In the genomic region with DNA sequence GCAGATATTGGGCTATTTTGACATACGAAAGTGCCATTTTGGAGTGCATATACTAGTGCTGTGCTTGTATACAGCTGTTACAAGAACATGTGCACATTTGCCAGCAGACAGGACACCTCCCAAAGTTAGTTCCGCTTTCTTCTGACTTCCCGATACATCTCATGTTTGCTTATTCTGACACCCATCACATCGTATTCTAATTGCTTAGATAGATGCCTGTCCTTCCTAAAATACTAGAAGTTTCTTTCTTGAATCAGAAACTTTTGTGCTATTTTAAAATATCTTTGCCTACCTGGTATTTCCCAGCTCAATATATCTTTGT, we compare ENCODE assay signal across 18 cellular contexts.
"Had no signal": no experiment of that assay in that cellular context is flagged by ENCODE, and none has a peak within 500 bp of the region (broad histone marks: within the 10 kb centered on the region; RNA-seq: fewer than 3 reads in every experiment).

No MANE protein-coding gene starts in this region.

- H3K4me3 Mint-ChIP-seq: activated CD4-positive, alpha-beta T cell treated with anti-CD3 and anti-CD28 coated beads, Interleukin-2, amount 10 ng/mL, durations not matched to agents 7 days and 5 days; activated naive CD8-positive, alpha-beta T cell treated with anti-CD3 and anti-CD28 coated beads, Interleukin-2, amount 10 ng/mL, durations not matched to agents 7 days and 5 days; activated T-helper 1 cell treated with anti-CD3 and anti-CD28 coated beads, Interleukin-12 subunit alpha, Interleukin-12 subunit beta, Interleukin-2, Interleukin-4 antibody, amounts not matched to agents 30 ng/mL and 10 ng/mL and 1 ng/mL, durations not matched to agents 14 hours and 24 hours and 36 hours; brain; natural killer cell treated with Interleukin-12 subunit alpha and Interleukin-12 subunit beta and Interleukin-15 and Interleukin-18, amount 100 ng/mL, for 72 hours had no signal

- H3K27me3 Mint-ChIP-seq: activated CD4-positive, alpha-beta T cell treated with anti-CD3 and anti-CD28 coated beads, Interleukin-2, amount 10 ng/mL, durations not matched to agents 7 days and 5 days; activated naive CD8-positive, alpha-beta T cell treated with anti-CD3 and anti-CD28 coated beads, Interleukin-2, amount 10 ng/mL, durations not matched to agents 7 days and 5 days; natural killer cell treated with Interleukin-12 subunit alpha and Interleukin-12 subunit beta and Interleukin-15 and Interleukin-18, amount 100 ng/mL, for 72 hours had no signal

- H3K9me3 ChIP-seq: tibial nerve, vagina had no signal

- H3K9me3 Mint-ChIP-seq: activated CD4-positive, alpha-beta T cell treated with anti-CD3 and anti-CD28 coated beads, Interleukin-2, amount 10 ng/mL, durations not matched to agents 7 days and 5 days; activated naive CD8-positive, alpha-beta T cell treated with anti-CD3 and anti-CD28 coated beads, Interleukin-2, amount 10 ng/mL, durations not matched to agents 7 days and 5 days; activated T-helper 1 cell treated with anti-CD3 and anti-CD28 coated beads, Interleukin-12 subunit alpha, Interleukin-12 subunit beta, Interleukin-2, Interleukin-4 antibody, amounts not matched to agents 30 ng/mL and 10 ng/mL and 1 ng/mL, durations not matched to agents 14 hours and 24 hours and 36 hours; brain; natural killer cell treated with Interleukin-12 subunit alpha and Interleukin-12 subunit beta and Interleukin-15 and Interleukin-18, amount 100 ng/mL, for 72 hours had no signal

- H3K36me3 ChIP-seq: vagina had no signal

- H3K4me1 ChIP-seq: tibial nerve, vagina had no signal

- H3K4me1 Mint-ChIP-seq: activated CD4-positive, alpha-beta T cell treated with anti-CD3 and anti-CD28 coated beads, Interleukin-2, amount 10 ng/mL, durations not matched to agents 7 days and 5 days; activated naive CD8-positive, alpha-beta T cell treated with anti-CD3 and anti-CD28 coated beads, Interleukin-2, amount 10 ng/mL, durations not matched to agents 7 days and 5 days; brain had no signal

- H3K27ac Mint-ChIP-seq: activated CD4-positive, alpha-beta T cell treated with anti-CD3 and anti-CD28 coated beads, Interleukin-2, amount 10 ng/mL, durations not matched to agents 7 days and 5 days; activated naive CD8-positive, alpha-beta T cell treated with anti-CD3 and anti-CD28 coated beads, Interleukin-2, amount 10 ng/mL, durations not matched to agents 7 days and 5 days; activated T-helper 1 cell treated with anti-CD3 and anti-CD28 coated beads, Interleukin-12 subunit alpha, Interleukin-12 subunit beta, Interleukin-2, Interleukin-4 antibody, amounts not matched to agents 30 ng/mL and 10 ng/mL and 1 ng/mL, durations not matched to agents 14 hours and 24 hours and 36 hours; brain; natural killer cell treated with Interleukin-12 subunit alpha and Interleukin-12 subunit beta and Interleukin-15 and Interleukin-18, amount 100 ng/mL, for 72 hours had no signal

- H3K27me3 ChIP-seq: tibial nerve, vagina had no signal

- H3K27ac ChIP-seq: tibial nerve, vagina had no signal

- H3K36me3 Mint-ChIP-seq: activated naive CD8-positive, alpha-beta T cell treated with anti-CD3 and anti-CD28 coated beads, Interleukin-2, amount 10 ng/mL, durations not matched to agents 7 days and 5 days; brain; natural killer cell treated with Interleukin-12 subunit alpha and Interleukin-12 subunit beta and Interleukin-15 and Interleukin-18, amount 100 ng/mL, for 72 hours had no signal

- H3K4me3 ChIP-seq: tibial nerve, vagina had no signal

- DNase-seq: activated CD4-positive, alpha-beta T cell treated with anti-CD3 and anti-CD28 coated beads, Interleukin-2, amount 10 ng/mL, durations not matched to agents 7 days and 5 days; activated CD4-positive, CD25-positive, alpha-beta regulatory T cell; activated CD8-positive, alpha-beta memory T cell treated with anti-CD3 and anti-CD28 coated beads, Interleukin-2, amount 50 U/mL, for 48 hours; activated naive CD4-positive, alpha-beta T cell; activated naive CD8-positive, alpha-beta T cell treated with anti-CD3 and anti-CD28 coated beads, Interleukin-2, amount 10 ng/mL, durations not matched to agents 7 days and 5 days; cortex of kidney; effector CD4-positive, alpha-beta T cell; foreskin fibroblast; hypothalamus; mesendoderm; nucleus accumbens; stimulated activated CD4-positive, alpha-beta T cell treated with anti-CD3 and anti-CD28 coated beads, Interleukin-4, amount 100 ng/mL, for 24 hours; stimulated activated naive CD4-positive, alpha-beta T cell treated with Interleukin-2 at 50 U/mL for 16 hours had no signal
